ENCODE assay signal across 10 cellular contexts in genomic region chr14:64680013-64680674, GRCh38. TPM values are rescaled to one million over a fixed set of nuclear protein-coding genes. Genes with fewer than 3 reads are reported as not detected.
DNase-seq lines count a peak whose midpoint lies in the region; ATAC-seq and TF ChIP-seq lines count a peak whose summit lies in the region.
"Had no signal": no experiment of that assay in that cellular context is flagged by ENCODE, and none has a peak within 500 bp of the region (broad histone marks: within the 10 kb centered on the region; RNA-seq: fewer than 3 reads in every experiment).

No MANE protein-coding gene starts in this region.

- CTCF ChIA-PET in activated CD8-positive, alpha-beta T cell treated with anti-CD3 and anti-CD28 coated beads, Interleukin-2, amount 10 ng/mL, durations not matched to agents 7 days and 5 days (lab: Charles Lee): interaction anchor here (1.5 to 1.6 kb wide), 3 partner anchors 8 to 85 kb away, joined by 3 to 5 read pairs (median 5); no protein-coding TSS in a partner anchor

- H3K4me3 Mint-ChIP-seq in stimulated activated naive CD8-positive, alpha-beta T cell treated with anti-CD3 and anti-CD28 coated beads, Interleukin-15, amount 100 ng/mL, for 72 hours: no peak overlapping the region
- H3K4me3 Mint-ChIP-seq in dendritic cell treated with granulocyte-macrophage colony-stimulating factor and Interleukin-4, amounts not matched to agents 40 ng/mL and 50 ng/mL, for 4 days: no peak overlapping the region
- H3K4me3 Mint-ChIP-seq in neural crest cell: no peak overlapping the region
- H3K4me3 Mint-ChIP-seq in activated CD8-positive, alpha-beta T cell treated with anti-CD3 and anti-CD28 coated beads, Interleukin-2, amount 10 ng/mL, durations not matched to agents 7 days and 5 days: no peak overlapping the region
- H3K4me3 Mint-ChIP-seq: activated naive CD8-positive, alpha-beta T cell; T-helper 17 cell had no signal

- TF ChIP-seq CTCF in neural crest cell (conservative IDR thresholded peaks at IDR 0.05) (no peak), foreskin fibroblast (IDR thresholded peaks at IDR 0.05; ENCODE audit: low read depth, low read length) (no peak)

- POLR2A ChIA-PET in activated CD8-positive, alpha-beta T cell treated with anti-CD3 and anti-CD28 coated beads, Interleukin-2, amount 10 ng/mL, durations not matched to agents 7 days and 5 days (lab: Charles Lee): no interaction called here

- H3K27ac Mint-ChIP-seq in stimulated activated naive CD8-positive, alpha-beta T cell treated with anti-CD3 and anti-CD28 coated beads, Interleukin-15, amount 100 ng/mL, for 72 hours: no peak overlapping the region
- peak overlapping the region; percentile 63 for H3K27ac Mint-ChIP-seq in dendritic cell treated with granulocyte-macrophage colony-stimulating factor and Interleukin-4, amounts not matched to agents 40 ng/mL and 50 ng/mL, for 4 days
- H3K27ac Mint-ChIP-seq in neural crest cell (ENCODE audit: unreplicated experiment): peak overlapping the region; percentile 78
- H3K27ac Mint-ChIP-seq in activated CD8-positive, alpha-beta T cell treated with anti-CD3 and anti-CD28 coated beads, Interleukin-2, amount 10 ng/mL, durations not matched to agents 7 days and 5 days: no peak overlapping the region
- H3K27ac Mint-ChIP-seq: activated naive CD8-positive, alpha-beta T cell had no signal

- H3K27me3 Mint-ChIP-seq in stimulated activated naive CD8-positive, alpha-beta T cell treated with anti-CD3 and anti-CD28 coated beads, Interleukin-15, amount 100 ng/mL, for 72 hours: no peaks in the 10 kb centered on the region
- H3K27me3 Mint-ChIP-seq in dendritic cell treated with granulocyte-macrophage colony-stimulating factor and Interleukin-4, amounts not matched to agents 40 ng/mL and 50 ng/mL, for 4 days: peaks cover 19% of the 10 kb centered on the region
- H3K27me3 Mint-ChIP-seq in neural crest cell (ENCODE audit: low read depth): peaks cover 4% of the 10 kb centered on the region
- H3K27me3 Mint-ChIP-seq in activated CD8-positive, alpha-beta T cell treated with anti-CD3 and anti-CD28 coated beads, Interleukin-2, amount 10 ng/mL, durations not matched to agents 7 days and 5 days (ENCODE audit: low read depth): peaks cover 15% of the 10 kb centered on the region
- H3K27me3 Mint-ChIP-seq: activated naive CD8-positive, alpha-beta T cell; T-helper 17 cell had no signal

- intact Hi-C loops in dendritic cell treated with granulocyte-macrophage colony-stimulating factor and Interleukin-4, amounts not matched to agents 40 ng/mL and 50 ng/mL, for 4 days (cut with micrococcal nuclease): no loop called here

- no peaks in the 10 kb centered on the region for H3K36me3 Mint-ChIP-seq in dendritic cell treated with granulocyte-macrophage colony-stimulating factor and Interleukin-4, amounts not matched to agents 40 ng/mL and 50 ng/mL, for 4 days (ENCODE audit: low read depth)
- no peaks in the 10 kb centered on the region for H3K36me3 Mint-ChIP-seq in neural crest cell (ENCODE audit: low read depth)
- H3K36me3 Mint-ChIP-seq in activated CD8-positive, alpha-beta T cell treated with anti-CD3 and anti-CD28 coated beads, Interleukin-2, amount 10 ng/mL, durations not matched to agents 7 days and 5 days (ENCODE audit: low read depth): no peaks in the 10 kb centered on the region
- H3K36me3 Mint-ChIP-seq: activated naive CD8-positive, alpha-beta T cell had no signal

- peak; percentile 28 for ATAC-seq in stimulated activated naive CD8-positive, alpha-beta T cell treated with anti-CD3 and anti-CD28 coated beads, Interleukin-15, amount 100 ng/mL, for 72 hours
- no peak for ATAC-seq in stimulated activated naive CD8-positive, alpha-beta T cell treated with anti-CD3 and anti-CD28 coated beads, Interleukin-15, Interleukin-2, amounts not matched to agents 100 U/mL and 50 U/mL, for 24 hours
- ATAC-seq in activated CD8-positive, alpha-beta T cell treated with anti-CD3 and anti-CD28 coated beads, Interleukin-2, amount 10 ng/mL, durations not matched to agents 7 days and 5 days: no peak
- ATAC-seq in HG02973 (IDR thresholded peaks at IDR 0.05; ENCODE audit: unreplicated experiment): no peak
- ATAC-seq: T-helper 17 cell had no signal

- no peak overlapping the region for H3K4me3 ChIP-seq in foreskin fibroblast (ENCODE audit: low read depth in 1 of 2, low read length in 2 of 2)

- no peak for DNase-seq in stimulated activated naive CD8-positive, alpha-beta T cell treated with anti-CD3 and anti-CD28 coated beads, Interleukin-15, amount 100 ng/mL, for 72 hours
- DNase-seq in stimulated activated naive CD8-positive, alpha-beta T cell treated with anti-CD3 and anti-CD28 coated beads, Interleukin-15, Interleukin-2, amounts not matched to agents 100 U/mL and 50 U/mL, for 24 hours: no peak
- DNase-seq in neural crest cell (ENCODE audit: low read depth, low spot score): no peak
- no peak for DNase-seq in foreskin fibroblast
- DNase-seq in activated CD8-positive, alpha-beta T cell treated with anti-CD3 and anti-CD28 coated beads, Interleukin-2, amount 10 ng/mL, durations not matched to agents 7 days and 5 days: no peak
- no peak for DNase-seq in ecto neural progenitor cell (ENCODE audit: low spot score)
- DNase-seq: T-helper 17 cell had no signal

- H3K9me3 Mint-ChIP-seq in stimulated activated naive CD8-positive, alpha-beta T cell treated with anti-CD3 and anti-CD28 coated beads, Interleukin-15, amount 100 ng/mL, for 72 hours: no peaks in the 10 kb centered on the region
- no peaks in the 10 kb centered on the region for H3K9me3 Mint-ChIP-seq in dendritic cell treated with granulocyte-macrophage colony-stimulating factor and Interleukin-4, amounts not matched to agents 40 ng/mL and 50 ng/mL, for 4 days
- H3K9me3 Mint-ChIP-seq in neural crest cell: no peaks in the 10 kb centered on the region
- no peaks in the 10 kb centered on the region for H3K9me3 Mint-ChIP-seq in activated CD8-positive, alpha-beta T cell treated with anti-CD3 and anti-CD28 coated beads, Interleukin-2, amount 10 ng/mL, durations not matched to agents 7 days and 5 days (ENCODE audit: insufficient read depth)

- H3K4me1 Mint-ChIP-seq in stimulated activated naive CD8-positive, alpha-beta T cell treated with anti-CD3 and anti-CD28 coated beads, Interleukin-15, amount 100 ng/mL, for 72 hours: no peaks in the 10 kb centered on the region
- peaks cover 63% of the 10 kb centered on the region for H3K4me1 Mint-ChIP-seq in dendritic cell treated with granulocyte-macrophage colony-stimulating factor and Interleukin-4, amounts not matched to agents 40 ng/mL and 50 ng/mL, for 4 days (ENCODE audit: low read depth)
- peaks cover 34% of the 10 kb centered on the region for H3K4me1 Mint-ChIP-seq in neural crest cell
- H3K4me1 Mint-ChIP-seq in activated CD8-positive, alpha-beta T cell treated with anti-CD3 and anti-CD28 coated beads, Interleukin-2, amount 10 ng/mL, durations not matched to agents 7 days and 5 days (ENCODE audit: low read depth): peaks cover 12% of the 10 kb centered on the region

RNA-seq across cellular contexts. Expression of gene PLEKHG3, which starts 24.1 kb away (rescaled TPM):
- total RNA-seq in neural crest cell: 43.4 and 46.0 TPM in 2 replicates
- total RNA-seq in activated CD8-positive, alpha-beta T cell treated with anti-CD3 and anti-CD28 coated beads, Interleukin-2, amount 10 ng/mL, durations not matched to agents 7 days and 5 days: 1 to 10 TPM; 7.3 to 7.8 TPM

Comparison
In these comparisons a context has a peak if more than half of its experiments do, and no peak if none do; other contexts are left out.
1. H3K27ac Mint-ChIP-seq: peak in dendritic cell treated with granulocyte-macrophage colony-stimulating factor and Interleukin-4, amounts not matched to agents 40 ng/mL and 50 ng/mL, for 4 days (single experiment) and neural crest cell (single experiment); none in stimulated activated naive CD8-positive, alpha-beta T cell treated with anti-CD3 and anti-CD28 coated beads, Interleukin-15, amount 100 ng/mL, for 72 hours (0 of 2) and activated CD8-positive, alpha-beta T cell treated with anti-CD3 and anti-CD28 coated beads, Interleukin-2, amount 10 ng/mL, durations not matched to agents 7 days and 5 days (single experiment).